1 cellular context compared by ENCODE assay signal in genomic region chr1:32186077-32186476, GRCh38.
A peak's percentile ranks its signal among the peaks of the same experiment; 100 is the strongest.
TF ChIP-seq lines count a peak whose summit lies in the region.

No MANE protein-coding gene starts in this region.

TF ChIP-seq in HepG2, 621 proteins besides CTCF, POLR2A, EP300 and RAD21:
- TF ChIP-seq ATF4 (CRISPR knock-in tag; IDR thresholded peaks at IDR 0.05) = peak in 1 of 2 experiments; percentile 89; a peak in 2 of 4 replicates
- TF ChIP-seq ZNF446 (CRISPR knock-in tag; IDR thresholded peaks at IDR 0.05) = no peak
- TF ChIP-seq CEBPG (CRISPR knock-in tag; IDR thresholded peaks at IDR 0.05) = peak; percentile 48; the same call in 1 of the 2 replicates
TF ChIP-seq in HepG2: peak in this region for 2.
